In the genomic region with DNA sequence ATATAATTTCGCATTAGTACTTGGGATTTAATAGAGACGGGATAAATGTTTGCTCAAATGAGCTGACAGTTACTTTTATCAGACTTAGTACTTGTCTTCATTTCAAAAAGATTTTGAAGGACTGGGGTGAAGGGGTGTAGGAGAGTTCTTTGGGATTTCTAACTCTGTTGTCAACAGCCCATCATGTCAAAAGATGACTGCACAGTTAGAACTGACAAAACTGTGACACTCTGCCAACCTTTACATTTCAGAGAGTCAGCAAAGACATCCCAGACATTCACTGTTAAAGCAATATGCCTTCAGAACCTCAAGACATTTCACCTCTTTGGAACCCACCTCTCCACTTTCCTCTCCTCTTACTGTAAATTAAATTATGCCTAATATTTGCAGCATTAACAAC, we compare ENCODE assay signal across 8 cellular contexts.
"Had no signal": no experiment of that assay in that cellular context is flagged by ENCODE, and none has a peak within 500 bp of the region (broad histone marks: within the 10 kb centered on the region; RNA-seq: fewer than 3 reads in every experiment).

No MANE protein-coding gene starts in this region.

- H3K4me3 ChIP-seq: GM23248, HAP-1 had no signal

- H3K4me1 ChIP-seq: HAP-1 had no signal

- ATAC-seq: HCT116, HepG2 had no signal

- DNase-seq: GM23248, GOT3, H7, HFFc6 had no signal

- H3K9me3 ChIP-seq: HAP-1 had no signal

- H3K36me3 ChIP-seq: HAP-1 had no signal

- H3K27ac ChIP-seq: GM23248, HL-60 had no signal
